In genomic region chr5:91245871-91246270, GRCh38 we compare ENCODE assay signal across 19 cellular contexts.
DNase-seq lines count a peak whose midpoint lies in the region; ATAC-seq and TF ChIP-seq lines count a peak whose summit lies in the region.
"Had no signal": no experiment of that assay in that cellular context is flagged by ENCODE, and none has a peak within 500 bp of the region (broad histone marks: within the 10 kb centered on the region; RNA-seq: fewer than 3 reads in every experiment).

No MANE protein-coding gene starts in this region.

- no peak overlapping the region for H3K27ac ChIP-seq in osteoblast (ENCODE audit: low read depth, low read length)
- H3K27ac ChIP-seq: body of pancreas, hepatocyte, spleen, uterus, WERI-Rb-1 had no signal

- H3K4me2 ChIP-seq in osteoblast (ENCODE audit: insufficient read depth, low read length): no peak overlapping the region
- H3K4me2 ChIP-seq: hepatocyte had no signal

- H2AFZ ChIP-seq in osteoblast (ENCODE audit: low read length): no peak overlapping the region
- H2AFZ ChIP-seq: hepatocyte had no signal

- no peak for ATAC-seq in HG03280 (IDR thresholded peaks at IDR 0.05; ENCODE audit: unreplicated experiment)
- no peak for ATAC-seq in HG02571 (IDR thresholded peaks at IDR 0.05; ENCODE audit: unreplicated experiment)
- ATAC-seq: body of pancreas had no signal

- no peaks in the 10 kb centered on the region for H3K4me1 ChIP-seq in osteoblast (ENCODE audit: insufficient read depth, low read length)
- H3K4me1 ChIP-seq: body of pancreas, spleen, uterus had no signal

- no peak for DNase-seq in GM06990 (ENCODE audit: extremely low read depth, insufficient read length)
- DNase-seq in LHCN-M2 (ENCODE audit: low read depth): peak; percentile 36
- DNase-seq in dermis blood vessel endothelial cell: peak; percentile 18
- no peak for DNase-seq in osteoblast (ENCODE audit: insufficient read length, low spot score, missing footprints)
- DNase-seq in DMS153 (lab: John Stamatoyannopoulos, UW): no peak
- DNase-seq: activated CD4-positive, alpha-beta memory T cell treated with anti-CD3 and anti-CD28 coated beads, Interleukin-2, amount 10 ng/mL, durations not matched to agents 7 days and 5 days; activated T-cell treated with anti-CD3 and anti-CD28 coated beads, Interleukin-2, amount 50 U/mL, for 24 hours; body of pancreas; Calu3; NCI-H1930; spleen; stimulated activated CD8-positive, alpha-beta memory T cell treated with anti-CD3 and anti-CD28 coated beads, Interleukin-4, amount 100 ng/mL, for 48 hours; substantia nigra; T-helper 1 cell; uterus; WERI-Rb-1 had no signal

- H3K9me3 ChIP-seq in osteoblast (ENCODE audit: low read depth, low read length): no peaks in the 10 kb centered on the region
- H3K9me3 ChIP-seq: body of pancreas, uterus had no signal

- TF ChIP-seq CTCF in GM06990 (IDR thresholded peaks at IDR 0.05; ENCODE audit: insufficient read depth, low read length, poor library complexity, severe bottlenecking) (peak; percentile 8), osteoblast (IDR thresholded peaks at IDR 0.05; ENCODE audit: extremely low read depth, low read depth, low read length) (peak; percentile 25)

- H3K4me3 ChIP-seq in GM06990 (replicated peaks; ENCODE audit: low read depth, low read length) (no peak overlapping the region), osteoblast (ENCODE audit: insufficient read depth, low read length) (no peak overlapping the region)
- H3K4me3 ChIP-seq: body of pancreas, hepatocyte, spleen, uterus had no signal

- H3K27me3 ChIP-seq in GM06990 (replicated peaks; ENCODE audit: control insufficient read depth, insufficient read depth, low read length) (no peaks in the 10 kb centered on the region), osteoblast (ENCODE audit: insufficient read depth, low read length) (no peaks in the 10 kb centered on the region)
- H3K27me3 ChIP-seq: body of pancreas, hepatocyte, spleen, uterus had no signal

- no peaks in the 10 kb centered on the region for H3K79me2 ChIP-seq in osteoblast (ENCODE audit: insufficient read depth, low read length)
- H3K79me2 ChIP-seq: hepatocyte had no signal

- H4K20me1 ChIP-seq in osteoblast (ENCODE audit: insufficient read depth, low read length): no peaks in the 10 kb centered on the region

- H3K36me3 ChIP-seq in GM06990 (ENCODE audit: control insufficient read depth, insufficient read depth, low read length) (no peaks in the 10 kb centered on the region), osteoblast (ENCODE audit: insufficient read depth, low read length) (no peaks in the 10 kb centered on the region)
- H3K36me3 ChIP-seq: spleen, uterus, WERI-Rb-1 had no signal

Comparison
In these comparisons a context has a peak if more than half of its experiments do, and no peak if none do; other contexts are left out.
1. DNase-seq: peak in LHCN-M2 (single experiment) and dermis blood vessel endothelial cell (single experiment); none in GM06990 (single experiment), osteoblast (single experiment) and DMS153 (single experiment).